8 cellular contexts compared by ENCODE assay signal in the genomic region with DNA sequence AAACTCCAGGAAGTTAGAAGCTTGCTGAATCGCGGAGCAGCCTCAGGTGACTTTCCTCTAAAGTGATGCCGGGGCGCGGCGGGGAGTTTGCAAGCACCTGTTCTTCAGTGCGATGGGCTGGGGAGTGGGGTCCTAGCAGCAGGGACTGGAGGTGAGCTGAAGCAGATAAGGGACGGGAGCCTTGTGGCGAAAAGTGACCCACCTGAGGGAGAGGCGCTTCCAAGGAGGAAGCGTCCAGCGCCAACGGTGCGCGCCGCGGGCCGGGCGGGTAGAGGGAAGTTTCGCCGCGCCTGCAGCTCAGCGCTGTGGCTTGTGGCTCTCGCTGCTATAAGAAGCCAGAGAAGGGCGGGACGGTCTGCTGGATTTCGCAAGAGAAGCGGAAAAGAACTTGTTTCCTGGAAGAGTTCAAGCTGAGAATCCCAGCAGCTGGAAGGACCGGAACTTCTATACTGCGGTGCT. TPM values are rescaled to one million over a fixed set of nuclear protein-coding genes. Genes with fewer than 3 reads are reported as not detected.
A peak's percentile ranks its signal among the peaks of the same experiment; 100 is the strongest.
DNase-seq lines count a peak whose midpoint lies in the region; FAIRE-seq and TF ChIP-seq lines count a peak whose summit lies in the region.

A gene (minus strand): TSS at position 305 of the 459 bp plus-strand sequence. CDS start 22,625 bp downstream, outside the sequence.

- intact Hi-C loops in spleen (cut with DNase I; ENCODE audit: low total_unique reads): no loop called here

- H3K36me3 ChIP-seq in bronchial epithelial cell (ENCODE audit: control insufficient read depth, insufficient read depth, low read length) (no peaks in the 10 kb centered on the region), kidney epithelial cell (ENCODE audit: control insufficient read depth, insufficient read depth, low read length) (no peaks in the 10 kb centered on the region), spleen (no peaks in the 10 kb centered on the region)

- H3K4me1 ChIP-seq in spleen: peaks cover 0 to 19% (median 11%) of the 10 kb centered on the region in 6 donors

- in situ Hi-C loops in KBM-7 (cut with MboI; ENCODE audit: low pct_unique_long_range_greater_than_20kb, low sequenced_read_pairs): no loop called here

- DNase-seq in 8988T (peak; percentile 8), KBM-7 (peak; percentile 64), bronchial epithelial cell (ENCODE audit: low read depth) (peak; percentile 86), kidney epithelial cell (ENCODE audit: low read depth) (no peak), spleen (peak; percentile 93), GM12891 (ENCODE audit: insufficient read length, low spot score) (no peak), COR-L47 (lab: John Stamatoyannopoulos, UW) (no peak), NCI-H2171 treated with DMSO at 0.1 percent for 48 hours (lab: John Stamatoyannopoulos, UW) (no peak)

- no peaks in the 10 kb centered on the region for H3K27me3 ChIP-seq in bronchial epithelial cell (ENCODE audit: control insufficient read depth, insufficient read depth, low read length)
- no peaks in the 10 kb centered on the region for H3K27me3 ChIP-seq in kidney epithelial cell (ENCODE audit: control insufficient read depth, insufficient read depth, low read length)
- peaks cover 0 to 28% (median 7%) of the 10 kb centered on the region in 7 donors for H3K27me3 ChIP-seq in spleen (replicated peaks in 1 of 7)

- H3K9me3 ChIP-seq in spleen: no peaks in the 10 kb centered on the region

- no peak for FAIRE-seq in bronchial epithelial cell (lab: Jason Lieb, UNC)
- FAIRE-seq in GM12891 (lab: Jason Lieb, UNC): no peak

- TF ChIP-seq CTCF in bronchial epithelial cell (IDR thresholded peaks at IDR 0.05; ENCODE audit: insufficient read depth, low read length, severe bottlenecking) (no peak), kidney epithelial cell (IDR thresholded peaks at IDR 0.05; ENCODE audit: insufficient read depth, low read length, poor library complexity, severe bottlenecking) (no peak), spleen (IDR thresholded peaks at IDR 0.05 in 8 of 11, conservative IDR thresholded peaks at IDR 0.05 in 3 of 11) (no peak)

- 2 to 12% (median 5%) methylated on average over 12 to 30 of the region's 30 CpGs for WGBS in spleen, 5 donors

- H3K27ac ChIP-seq in spleen: peak within 1 kb of the TSS in 6 of 8 donors; percentile 33 to 86 (median 68)

- TF ChIP-seq POLR2A in spleen (IDR thresholded peaks at IDR 0.05) (no peak), GM12891 (IDR thresholded peaks at IDR 0.05; ENCODE audit: low read depth, low read length) (no peak)

- H3K4me3 ChIP-seq in bronchial epithelial cell (ENCODE audit: low read depth, low read length) (peak within 1 kb of the TSS; percentile 38), kidney epithelial cell (ENCODE audit: low read depth, low read length) (peak within 1 kb of the TSS; percentile 39), spleen (peak within 1 kb of the TSS in 7 of 8 donors; percentile 2 to 62 (median 30))

TF ChIP-seq in GM12891, 5 proteins besides CTCF, POLR2A, EP300 and RAD21:
- TF ChIP-seq TAF1 (IDR thresholded peaks at IDR 0.05; ENCODE audit: low read depth, low read length) (no peak), SPI1 (IDR thresholded peaks at IDR 0.05; ENCODE audit: low read depth, low read length) (no peak), POLR2AphosphoS5 (IDR thresholded peaks at IDR 0.05; ENCODE audit: low read depth, low read length) (no peak), POU2F2 (IDR thresholded peaks at IDR 0.05; ENCODE audit: low read depth, low read length) (no peak)

RNA-seq across cellular contexts. Expression of the gene that starts here (rescaled TPM):
- 3.5 and 3.9 TPM in 2 replicates for total RNA-seq in bronchial epithelial cell
- 1.7 and 2.3 TPM in 2 replicates for total RNA-seq in kidney epithelial cell
- 10 to 100 TPM in 6 of 7 donors, 1 to 10 TPM in 1; 8.9 to 70.7 (median 24.3) TPM for total RNA-seq in spleen
- polyA plus RNA-seq in spleen: 1 to 10 TPM in 1 of 3 donors, under 1 TPM in 2; 0.50 to 1.3 (median 0.50) TPM
- not detected for polyA plus RNA-seq in GM12891 (2012; ENCODE audit: low read depth, missing spikeins)

Comparison
In these comparisons a context has a peak if more than half of its experiments do, and no peak if none do; other contexts are left out.
1. DNase-seq: peak in 8988T (single experiment), KBM-7 (single experiment), bronchial epithelial cell (single experiment) and spleen (single experiment); none in kidney epithelial cell (single experiment), GM12891 (single experiment), COR-L47 (single experiment) and NCI-H2171 treated with DMSO at 0.1 percent for 48 hours (single experiment).
2. Peak in every context shown above with its lines, with median percentiles within 50 percentile points of each other: H3K4me3 ChIP-seq.